Comparison of ENCODE assay signal across 11 cellular contexts in the genomic region with DNA sequence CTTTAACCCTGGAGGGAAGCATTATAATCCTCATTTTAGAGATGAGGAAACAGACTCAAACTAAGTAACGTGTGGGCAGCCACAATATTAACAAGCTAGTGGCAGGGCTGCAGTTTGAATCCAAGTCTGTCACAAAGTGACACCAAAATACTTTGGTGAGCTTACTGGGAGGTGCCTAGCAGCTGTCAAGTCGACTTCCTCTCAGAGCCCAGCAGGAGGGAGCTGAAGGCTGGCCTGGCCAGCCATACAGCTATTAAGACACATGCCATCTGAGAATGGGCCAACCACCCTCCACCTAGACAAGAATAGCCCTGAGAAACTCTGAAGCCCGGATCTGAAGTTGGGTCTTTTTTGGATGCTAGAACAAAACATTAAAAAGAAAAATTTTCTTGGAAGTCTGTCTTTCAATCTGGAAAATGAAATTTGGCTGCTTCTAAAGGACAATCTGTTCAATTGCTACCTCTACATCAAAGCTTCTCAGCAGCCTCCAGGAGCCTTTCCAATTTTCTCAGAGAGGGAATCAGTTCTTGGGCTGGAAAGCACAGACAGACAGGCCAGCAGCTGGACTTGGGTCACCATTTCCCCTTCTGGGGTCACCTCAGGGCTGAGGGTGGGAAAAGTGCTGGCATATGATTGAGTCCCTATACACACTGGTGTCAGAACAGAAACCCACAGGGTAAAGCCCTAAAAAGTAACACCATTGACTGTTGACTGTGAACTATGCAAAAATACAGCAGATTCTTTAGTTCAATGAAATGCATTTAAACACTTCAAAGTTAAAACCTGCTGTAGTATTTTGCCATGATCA. TPM values are rescaled to one million over a fixed set of nuclear protein-coding genes. Genes with fewer than 3 reads are reported as not detected.
DNase-seq lines count a peak whose midpoint lies in the region; ATAC-seq and TF ChIP-seq lines count a peak whose summit lies in the region.
"Had no signal": no experiment of that assay in that cellular context is flagged by ENCODE, and none has a peak within 500 bp of the region (broad histone marks: within the 10 kb centered on the region; RNA-seq: fewer than 3 reads in every experiment).

No MANE protein-coding gene starts in this region.

- no peak overlapping the region for H3K4me3 Mint-ChIP-seq in endothelial cell (ENCODE audit: unreplicated experiment)
- no peak overlapping the region for H3K4me3 Mint-ChIP-seq in nephron
- no peak overlapping the region for H3K4me3 Mint-ChIP-seq in activated CD4-positive, alpha-beta memory T cell treated with anti-CD3 and anti-CD28 coated beads, Interleukin-2, amount 10 ng/mL, durations not matched to agents 7 days and 5 days
- H3K4me3 Mint-ChIP-seq: stimulated activated memory B cell treated with anti-CD40 and anti-IgM and Interleukin-4, amounts not matched to agents 10 μg/mL and 1 μg/mL and 100 μg/mL, for 72 hours had no signal

- H3K79me2 ChIP-seq in GM23248 (ENCODE audit: insufficient read depth): no peaks in the 10 kb centered on the region; the same call in 1 of the 2 replicates

- CTCF ChIA-PET in activated CD4-positive, alpha-beta memory T cell treated with anti-CD3 and anti-CD28 coated beads, Interleukin-2, amount 10 ng/mL, durations not matched to agents 7 days and 5 days (lab: Charles Lee): interaction anchor here (1.0 to 1.4 kb wide), 2 partner anchors 70 to 273 kb away, joined by 3 to 7 read pairs; no protein-coding TSS in a partner anchor

- H3K4me1 ChIP-seq in GM23248 (ENCODE audit: insufficient read depth): 0 out of 2 replicates have a peak, but pooled peaks cover 4% of the 10 kb centered on the region

- DNase-seq in GM23248: peak; percentile 14
- peak; percentile 15 for DNase-seq in OCI-M1 (lab: John Stamatoyannopoulos, UW)
- DNase-seq in endothelial cell (ENCODE audit: low spot score): no peak
- DNase-seq in NCI-H1092 treated with DMSO at 0.1 percent for 48 hours (lab: John Stamatoyannopoulos, UW): no peak
- DNase-seq in glomerular visceral epithelial cell (ENCODE audit: extremely low spot score): no peak
- DNase-seq in activated CD4-positive, alpha-beta memory T cell treated with anti-CD3 and anti-CD28 coated beads, Interleukin-2, amount 10 ng/mL, durations not matched to agents 7 days and 5 days: no peak
- DNase-seq: COR-L47, T-helper 2 cell had no signal

- in situ Hi-C loops in GM23248 (cut with MboI): no loop called here

- H3K36me3 ChIP-seq in GM23248 (ENCODE audit: low read depth): peaks cover 19% of the 10 kb centered on the region

- 32 to 34% methylated on average over 3 of the region's 3 CpGs for WGBS in GM23248 (ENCODE audit: low coverage in 1 of 2, low lambda C conversion rate in 2 of 2, missing lambda C conversion rate in 2 of 2), 2 experiments

- TF ChIP-seq POLR2A in GM18505 (IDR thresholded peaks at IDR 0.05; ENCODE audit: borderline replicate concordance, extremely low read depth, insufficient read depth, insufficient read length): no peak

- no peaks in the 10 kb centered on the region for H3K9me2 ChIP-seq in GM23248 (ENCODE audit: insufficient read depth)

- H3K9ac ChIP-seq in GM23248: no peak overlapping the region

- no peaks in the 10 kb centered on the region for H3K9me3 ChIP-seq in GM23248 (ENCODE audit: low read depth)

- H3K27me3 Mint-ChIP-seq in endothelial cell (ENCODE audit: unreplicated experiment): no peaks in the 10 kb centered on the region
- H3K27me3 Mint-ChIP-seq in nephron (ENCODE audit: low read depth): no peaks in the 10 kb centered on the region
- H3K27me3 Mint-ChIP-seq in activated CD4-positive, alpha-beta memory T cell treated with anti-CD3 and anti-CD28 coated beads, Interleukin-2, amount 10 ng/mL, durations not matched to agents 7 days and 5 days: no peaks in the 10 kb centered on the region
- H3K27me3 Mint-ChIP-seq: stimulated activated memory B cell treated with anti-CD40 and anti-IgM and Interleukin-4, amounts not matched to agents 10 μg/mL and 1 μg/mL and 100 μg/mL, for 72 hours had no signal

- H3K27ac ChIP-seq in GM23248: no peak overlapping the region

- no peaks in the 10 kb centered on the region for H4K20me1 ChIP-seq in GM23248 (ENCODE audit: insufficient read depth)

- no peaks in the 10 kb centered on the region for H3K9me3 Mint-ChIP-seq in endothelial cell (ENCODE audit: unreplicated experiment)
- H3K9me3 Mint-ChIP-seq in nephron: no peaks in the 10 kb centered on the region
- no peaks in the 10 kb centered on the region for H3K9me3 Mint-ChIP-seq in activated CD4-positive, alpha-beta memory T cell treated with anti-CD3 and anti-CD28 coated beads, Interleukin-2, amount 10 ng/mL, durations not matched to agents 7 days and 5 days
- H3K9me3 Mint-ChIP-seq: stimulated activated memory B cell treated with anti-CD40 and anti-IgM and Interleukin-4, amounts not matched to agents 10 μg/mL and 1 μg/mL and 100 μg/mL, for 72 hours had no signal

- no peak overlapping the region for H3K4me3 ChIP-seq in GM23248

- TF ChIP-seq CTCF in endothelial cell (IDR thresholded peaks at IDR 0.05; ENCODE audit: unreplicated experiment): no peak
- TF ChIP-seq CTCF in nephron (IDR thresholded peaks at IDR 0.05; ENCODE audit: unreplicated experiment in 3 of 3): no peak

- POLR2A ChIA-PET in activated CD4-positive, alpha-beta memory T cell treated with anti-CD3 and anti-CD28 coated beads, Interleukin-2, amount 10 ng/mL, durations not matched to agents 7 days and 5 days (lab: Charles Lee): no interaction called here

- H3K27me3 ChIP-seq in GM23248 (replicated peaks; ENCODE audit: insufficient read depth): no peaks in the 10 kb centered on the region

- H3K4me1 Mint-ChIP-seq in endothelial cell (ENCODE audit: unreplicated experiment): peaks cover 5% of the 10 kb centered on the region
- H3K4me1 Mint-ChIP-seq in nephron: peaks cover 16% of the 10 kb centered on the region
- peaks cover 4% of the 10 kb centered on the region for H3K4me1 Mint-ChIP-seq in activated CD4-positive, alpha-beta memory T cell treated with anti-CD3 and anti-CD28 coated beads, Interleukin-2, amount 10 ng/mL, durations not matched to agents 7 days and 5 days
- H3K4me1 Mint-ChIP-seq: stimulated activated memory B cell treated with anti-CD40 and anti-IgM and Interleukin-4, amounts not matched to agents 10 μg/mL and 1 μg/mL and 100 μg/mL, for 72 hours had no signal

- no peak overlapping the region for H2AFZ ChIP-seq in GM23248

- no peak for ATAC-seq in GM18505 (IDR thresholded peaks at IDR 0.05; ENCODE audit: unreplicated experiment)
- ATAC-seq: stimulated activated memory B cell treated with anti-CD40 and anti-IgM and Interleukin-4, amounts not matched to agents 10 μg/mL and 1 μg/mL and 100 μg/mL, for 72 hours had no signal

- H3K4me2 ChIP-seq in GM23248 (ENCODE audit: unreplicated experiment): no peak overlapping the region

- H3F3A ChIP-seq in GM23248 (ENCODE audit: insufficient read depth): no peaks in the 10 kb centered on the region; the same call in 1 of the 2 replicates

- peaks cover 6% of the 10 kb centered on the region for H3K36me3 Mint-ChIP-seq in endothelial cell (ENCODE audit: low read depth, unreplicated experiment)
- peaks cover 30% of the 10 kb centered on the region for H3K36me3 Mint-ChIP-seq in nephron (ENCODE audit: low read depth)
- H3K36me3 Mint-ChIP-seq in activated CD4-positive, alpha-beta memory T cell treated with anti-CD3 and anti-CD28 coated beads, Interleukin-2, amount 10 ng/mL, durations not matched to agents 7 days and 5 days (ENCODE audit: low read depth): peaks cover 7% of the 10 kb centered on the region

- peak overlapping the region; percentile 42 for H3K27ac Mint-ChIP-seq in endothelial cell (ENCODE audit: unreplicated experiment)
- peak overlapping the region in 2 of 3 experiments; percentile 6 to 20 for H3K27ac Mint-ChIP-seq in nephron
- no peak overlapping the region for H3K27ac Mint-ChIP-seq in activated CD4-positive, alpha-beta memory T cell treated with anti-CD3 and anti-CD28 coated beads, Interleukin-2, amount 10 ng/mL, durations not matched to agents 7 days and 5 days
- H3K27ac Mint-ChIP-seq: stimulated activated memory B cell treated with anti-CD40 and anti-IgM and Interleukin-4, amounts not matched to agents 10 μg/mL and 1 μg/mL and 100 μg/mL, for 72 hours had no signal

RNA-seq across cellular contexts. Expression of gene UQCC1, which starts 43.0 kb away (rescaled TPM):
- 22.3 and 34.9 TPM in 2 replicates for total RNA-seq in GM23248 (2014; rRNA removed; shearing (Covaris generic))
- 23.0 and 23.6 TPM in 2 replicates for polyA plus RNA-seq in GM23248 (2016; fragmentation: Nextera tagmentation; extraction: Ambion mirVana)
- total RNA-seq in endothelial cell (ENCODE audit: unreplicated experiment): 41.7 TPM
- 10 to 100 TPM; 40.8 to 41.4 TPM for total RNA-seq in activated CD4-positive, alpha-beta memory T cell treated with anti-CD3 and anti-CD28 coated beads, Interleukin-2, amount 10 ng/mL, durations not matched to agents 7 days and 5 days

Comparison
In these comparisons a context has a peak if more than half of its experiments do, and no peak if none do; other contexts are left out.
1. DNase-seq: peak in GM23248 (single experiment) and OCI-M1 (single experiment); none in endothelial cell (single experiment), NCI-H1092 treated with DMSO at 0.1 percent for 48 hours (single experiment), glomerular visceral epithelial cell (single experiment) and activated CD4-positive, alpha-beta memory T cell treated with anti-CD3 and anti-CD28 coated beads, Interleukin-2, amount 10 ng/mL, durations not matched to agents 7 days and 5 days (single experiment).